In the genomic region with DNA sequence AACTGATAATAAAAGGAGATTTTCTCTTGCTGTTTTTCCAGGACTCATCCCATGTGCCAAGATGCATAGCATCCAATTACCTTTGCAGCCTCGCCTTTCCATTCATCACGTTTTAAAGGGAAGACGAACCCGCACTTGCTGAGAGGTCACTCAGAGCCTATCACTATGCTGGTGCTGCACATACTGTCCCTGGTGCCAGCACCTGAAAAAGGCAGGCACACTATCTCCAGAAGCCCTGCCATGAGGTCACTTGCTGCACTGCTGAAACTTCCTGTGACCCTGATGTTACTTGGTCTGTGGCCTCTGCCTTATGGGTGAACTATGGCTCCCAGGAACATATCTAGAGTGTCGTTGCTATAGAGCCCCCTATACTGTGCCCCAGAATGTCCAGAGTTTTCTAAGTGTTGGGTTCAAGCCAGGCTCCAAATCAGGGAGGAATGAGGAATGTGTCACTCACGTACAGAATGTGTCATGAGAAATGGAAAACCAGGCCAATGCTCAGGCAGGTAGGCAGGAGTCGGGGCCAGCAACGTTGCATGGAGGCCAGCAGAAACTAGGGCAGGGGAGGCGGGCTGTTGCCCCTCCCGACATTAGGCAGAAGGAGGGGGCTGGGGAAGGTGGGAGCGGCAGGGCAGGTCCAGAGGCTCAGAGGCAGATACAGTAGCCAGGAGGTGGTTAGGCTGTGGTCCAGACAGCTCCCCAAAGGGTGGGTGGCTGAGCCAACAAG, we compare ENCODE assay signal across 13 cellular contexts.
DNase-seq lines count a peak whose midpoint lies in the region; ATAC-seq and TF ChIP-seq lines count a peak whose summit lies in the region.
"Had no signal": no experiment of that assay in that cellular context is flagged by ENCODE, and none has a peak within 500 bp of the region (broad histone marks: within the 10 kb centered on the region; RNA-seq: fewer than 3 reads in every experiment).

No MANE protein-coding gene starts in this region.

- no peaks in the 10 kb centered on the region for H3K4me1 Mint-ChIP-seq in MCF 10A (ENCODE audit: insufficient read depth, unreplicated experiment)
- H3K4me1 Mint-ChIP-seq in GM23338, result peaks cover 38% of the 10 kb centered on the region

- no peak overlapping the region for H3K27ac ChIP-seq in breast epithelium
- H3K27ac ChIP-seq in GM23338 (ENCODE audit: low read depth), result no peak overlapping the region
- no peak overlapping the region for H3K27ac ChIP-seq in neuronal stem cell (replicated peaks; ENCODE audit: low read length)
- H3K27ac ChIP-seq in esophagus squamous epithelium, result no peak overlapping the region
- H3K27ac ChIP-seq: BLaER1 treated with 17β-estradiol and CSF1 and Interleukin-3, amounts not matched to agents 10 nM and 100 nM had no signal

- H4K8ac ChIP-seq in neuronal stem cell (ENCODE audit: low read depth, low read length), result no peak overlapping the region

- CTCF ChIA-PET in MCF 10A (lab: Yijun Ruan, JAX), result no interaction called here

- no peaks in the 10 kb centered on the region for H3K9me2 ChIP-seq in GM23338 (ENCODE audit: insufficient read depth)

- ATAC-seq in GM23338, result peak; percentile 20; the same call in 2 of the 3 replicates
- ATAC-seq: HCT116 had no signal

- no peak overlapping the region for H2AK5ac ChIP-seq in neuronal stem cell (ENCODE audit: low read depth, low read length)

- H3K18ac ChIP-seq in neuronal stem cell (ENCODE audit: low read length), result peak overlapping the region; percentile 55

- POLR2A ChIA-PET in MCF 10A (lab: Yijun Ruan, JAX), result no interaction called here

- H2BK12ac ChIP-seq in neuronal stem cell (ENCODE audit: low read length), result no peak overlapping the region

- no peak overlapping the region for H2BK120ac ChIP-seq in neuronal stem cell (ENCODE audit: low read depth, low read length)

- H3K79me2 ChIP-seq in GM23338 (replicated peaks; ENCODE audit: insufficient read depth), result no peaks in the 10 kb centered on the region

- H2BK15ac ChIP-seq in neuronal stem cell (ENCODE audit: low read length), result no peak overlapping the region

- TF ChIP-seq POLR2A in breast epithelium (IDR thresholded peaks at IDR 0.05), result no peak
- TF ChIP-seq POLR2A in esophagus squamous epithelium (IDR thresholded peaks at IDR 0.05), result no peak

- H2BK5ac ChIP-seq in neuronal stem cell (ENCODE audit: low read length), result no peak overlapping the region

- no peak overlapping the region for H3K4me3 Mint-ChIP-seq in MCF 10A (ENCODE audit: unreplicated experiment)
- H3K4me3 Mint-ChIP-seq in GM23338, result no peak overlapping the region
- H3K4me3 Mint-ChIP-seq: CD4-positive, CD25-positive, alpha-beta regulatory T cell had no signal

- no CpG with 5 or more reads among the region's 11 CpGs for WGBS in neuronal stem cell (ENCODE audit: extremely low coverage in 2 of 2, insufficient read length in 2 of 2, insufficient replicate concordance in 1 of 2), 2 donors
- WGBS in esophagus squamous epithelium, 2 donors, result 84 to 91% methylated on average over 11 of the region's 11 CpGs

- H3K4ac ChIP-seq in neuronal stem cell (ENCODE audit: low read length), result no peak overlapping the region

- H3K27ac Mint-ChIP-seq in MCF 10A (ENCODE audit: low read depth, unreplicated experiment) (peak overlapping the region; percentile 44), GM23338 (no peak overlapping the region)
- H3K27ac Mint-ChIP-seq: CD4-positive, CD25-positive, alpha-beta regulatory T cell had no signal

- no peak overlapping the region for H3K14ac ChIP-seq in neuronal stem cell (ENCODE audit: low read length)

- no peaks in the 10 kb centered on the region for H3K27me3 Mint-ChIP-seq in MCF 10A (ENCODE audit: insufficient read depth, unreplicated experiment)
- peaks cover 9% of the 10 kb centered on the region for H3K27me3 Mint-ChIP-seq in GM23338 (ENCODE audit: insufficient read depth, low read depth, poor library complexity)
- H3K27me3 Mint-ChIP-seq: CD4-positive, CD25-positive, alpha-beta regulatory T cell had no signal

- H3K27me3 ChIP-seq in breast epithelium, result no peaks in the 10 kb centered on the region
- no peaks in the 10 kb centered on the region for H3K27me3 ChIP-seq in GM23338 (ENCODE audit: insufficient read depth)
- no peaks in the 10 kb centered on the region for H3K27me3 ChIP-seq in neuronal stem cell (ENCODE audit: control insufficient read depth in 3 of 3, insufficient read depth in 3 of 3, low read depth in 1 of 3, low read length in 3 of 3)
- H3K27me3 ChIP-seq in esophagus squamous epithelium, result no peaks in the 10 kb centered on the region
- H3K27me3 ChIP-seq: BLaER1 treated with 17β-estradiol and CSF1 and Interleukin-3, amounts not matched to agents 10 nM and 100 nM had no signal

- no peak for TF ChIP-seq CTCF in MCF 10A (IDR thresholded peaks at IDR 0.05; ENCODE audit: unreplicated experiment)
- no peak for TF ChIP-seq CTCF in breast epithelium (IDR thresholded peaks at IDR 0.05)
- TF ChIP-seq CTCF in GM23338 (conservative IDR thresholded peaks at IDR 0.05; ENCODE audit: low read depth in 2 of 2), result no peak
- TF ChIP-seq CTCF in esophagus squamous epithelium (IDR thresholded peaks at IDR 0.05), result no peak

- H3K4me2 ChIP-seq in GM23338 (no peak overlapping the region), neuronal stem cell (ENCODE audit: insufficient read depth, low read length, poor library complexity, severe bottlenecking) (no peak overlapping the region)
- H3K4me2 ChIP-seq: BLaER1 treated with 17β-estradiol and CSF1 and Interleukin-3, amounts not matched to agents 10 nM and 100 nM had no signal

- H3F3A ChIP-seq in GM23338 (replicated peaks; ENCODE audit: low read depth), result no peaks in the 10 kb centered on the region

- H3K36me3 ChIP-seq in breast epithelium (no peaks in the 10 kb centered on the region), GM23338 (ENCODE audit: insufficient read depth) (no peaks in the 10 kb centered on the region), neuronal stem cell (replicated peaks in 1 of 2; ENCODE audit: control insufficient read depth in 2 of 2, insufficient read depth in 2 of 2, low read length in 2 of 2) (no peaks in the 10 kb centered on the region), esophagus squamous epithelium (no peaks in the 10 kb centered on the region)

- no TSS peak for BruUV-seq in MCF 10A (replicated peaks; lab: Mats Ljungman, UMichigan)

- H4K20me1 ChIP-seq in GM23338 (replicated peaks; ENCODE audit: insufficient read depth), result peaks cover 7% of the 10 kb centered on the region; the same call in 1 of the 2 replicates

- no peak overlapping the region for H3K4me3 ChIP-seq in breast epithelium
- no peak overlapping the region for H3K4me3 ChIP-seq in GM23338
- H3K4me3 ChIP-seq in neuronal stem cell (ENCODE audit: low read length in 2 of 2), result no peak overlapping the region
- H3K4me3 ChIP-seq in esophagus squamous epithelium, result no peak overlapping the region
- H3K4me3 ChIP-seq: BLaER1 treated with 17β-estradiol and CSF1 and Interleukin-3, amounts not matched to agents 10 nM and 100 nM had no signal

- no peak overlapping the region for H2AFZ ChIP-seq in GM23338
- H2AFZ ChIP-seq in neuronal stem cell (ENCODE audit: low read length), result no peak overlapping the region

- no peaks in the 10 kb centered on the region for H3K9me3 ChIP-seq in breast epithelium
- no peaks in the 10 kb centered on the region for H3K9me3 ChIP-seq in neuronal stem cell (replicated peaks in 1 of 2; ENCODE audit: control insufficient read depth in 2 of 2, insufficient read depth in 1 of 2, low read depth in 1 of 2, low read length in 2 of 2)
- H3K9me3 ChIP-seq in esophagus squamous epithelium, result no peaks in the 10 kb centered on the region
- H3K9me3 ChIP-seq: BLaER1 treated with 17β-estradiol and CSF1 and Interleukin-3, amounts not matched to agents 10 nM and 100 nM had no signal

- intact Hi-C loops in MCF 10A (cut with micrococcal nuclease) (no loop called here), breast epithelium (cut with DNase I; ENCODE audit: low total_unique reads) (loop anchor here (10.0 kb wide), 2 partner anchors 887 to 1083 kb away; a partner anchor contains a TSS), esophagus squamous epithelium (cut with DNase I) (no loop called here)

- peak overlapping the region; percentile 47 for H3K9ac ChIP-seq in neuronal stem cell (ENCODE audit: low read depth, low read length, poor library complexity)
- H3K9ac ChIP-seq: BLaER1 treated with 17β-estradiol and CSF1 and Interleukin-3, amounts not matched to agents 10 nM and 100 nM had no signal

- no peak for DNase-seq in MCF 10A (ENCODE audit: unreplicated experiment)
- DNase-seq in breast epithelium (ENCODE audit: low spot score in 2 of 2), result no peak
- no peak for DNase-seq in GM23338 (ENCODE audit: low spot score)
- peak; percentile 14 for DNase-seq in cerebellum (ENCODE audit: low spot score)
- DNase-seq in neuronal stem cell (ENCODE audit: low spot score), result no peak
- no peak for DNase-seq in NCI-H146 (lab: John Stamatoyannopoulos, UW)
- no peak for DNase-seq in esophagus squamous epithelium (lab: John Stamatoyannopoulos, UW)
- no peak for DNase-seq in activated naive CD4-positive, alpha-beta T cell treated with Interleukin-2 at 50 U/mL for 16 hours
- DNase-seq: ACHN; CD4-positive, CD25-positive, alpha-beta regulatory T cell; DMS53 had no signal

- H3K79me1 ChIP-seq in neuronal stem cell (ENCODE audit: low read depth, low read length), result no peaks in the 10 kb centered on the region

- no peaks in the 10 kb centered on the region for H3K4me1 ChIP-seq in breast epithelium
- H3K4me1 ChIP-seq in GM23338 (ENCODE audit: insufficient read depth), result peaks cover 16% of the 10 kb centered on the region
- H3K4me1 ChIP-seq in neuronal stem cell (ENCODE audit: control insufficient read depth in 2 of 2, insufficient read depth in 1 of 2, low read depth in 1 of 2, low read length in 2 of 2), result peaks cover 0 to 4% of the 10 kb centered on the region in 2 donors
- H3K4me1 ChIP-seq in esophagus squamous epithelium, result no peaks in the 10 kb centered on the region

- H3K9me3 Mint-ChIP-seq in MCF 10A (ENCODE audit: unreplicated experiment) (no peaks in the 10 kb centered on the region), GM23338 (no peaks in the 10 kb centered on the region)
- H3K9me3 Mint-ChIP-seq: CD4-positive, CD25-positive, alpha-beta regulatory T cell had no signal

- peak overlapping the region; percentile 23 for H3K23ac ChIP-seq in neuronal stem cell (ENCODE audit: low read depth, low read length, poor library complexity)

- no peak overlapping the region for H4K91ac ChIP-seq in neuronal stem cell (ENCODE audit: low read depth, low read length, poor library complexity)

- peaks cover 4% of the 10 kb centered on the region for H3K36me3 Mint-ChIP-seq in MCF 10A (ENCODE audit: insufficient read depth, unreplicated experiment)
- H3K36me3 Mint-ChIP-seq in GM23338 (ENCODE audit: low read depth), result no peaks in the 10 kb centered on the region

TF ChIP-seq in GM23338, 12 proteins besides CTCF, POLR2A, EP300 and RAD21 (continues in another document):
- no peak for TF ChIP-seq POLR2AphosphoS5 (IDR thresholded peaks at IDR 0.05; ENCODE audit: low read depth)
- TF ChIP-seq EZH2 (IDR thresholded peaks at IDR 0.05; ENCODE audit: low read depth, unreplicated experiment), result no peak
